Comparison of ENCODE assay signal across 23 cellular contexts in genomic region chr19:405138-405965, GRCh38. TPM values are rescaled to one million over a fixed set of nuclear protein-coding genes. Genes with fewer than 3 reads are reported as not detected.
DNase-seq lines count a peak whose midpoint lies in the region; ATAC-seq and TF ChIP-seq lines count a peak whose summit lies in the region.
"Had no signal": no experiment of that assay in that cellular context is flagged by ENCODE, and none has a peak within 500 bp of the region (broad histone marks: within the 10 kb centered on the region; RNA-seq: fewer than 3 reads in every experiment).

No MANE protein-coding gene starts in this region.

- peak; percentile 64 for DNase-seq in cardiac septum (ENCODE audit: low spot score)
- no peak for DNase-seq in right cardiac atrium
- DNase-seq in WERI-Rb-1, result peak; percentile 5
- DNase-seq in aorta, result peak; percentile 18 to 51
- no peak for DNase-seq in inferior parietal cortex (ENCODE audit: extremely low spot score)
- no peak for DNase-seq in HUDEP-2 (lab: John Stamatoyannopoulos, UW; ENCODE audit: unreplicated experiment in 76 of 76)
- DNase-seq: activated CD4-positive, alpha-beta T cell treated with anti-CD3 and anti-CD28 coated beads for 1 hour; activated T-cell treated with anti-CD3 and anti-CD28 coated beads for 4 hours; brain microvascular endothelial cell; DMS79 treated with DMSO at 0.1 percent for 48 hours; GM23248; midbrain; NCI-H1092; NCI-H2171; Right ventricle myocardium superior; stimulated activated CD4-positive, alpha-beta T cell treated with anti-CD3 and anti-CD28 coated beads, Interleukin-12 subunit alpha, Interleukin-12 subunit beta, amount 100 ng/mL, for 4 hours; T-helper 2 cell had no signal

- TF ChIP-seq CTCF in WERI-Rb-1 (IDR thresholded peaks at IDR 0.05; ENCODE audit: low read depth, low read length) (no peak), nephron (IDR thresholded peaks at IDR 0.05; ENCODE audit: unreplicated experiment in 3 of 3) (no peak)

- peaks cover 10% of the 10 kb centered on the region for H3K4me1 Mint-ChIP-seq in nephron

- ATAC-seq in right cardiac atrium (no peak), aorta (ENCODE audit: low FRiP score) (no peak), HG02981 (IDR thresholded peaks at IDR 0.05; ENCODE audit: unreplicated experiment) (no peak)
- ATAC-seq: K562, pancreas had no signal

- no peak overlapping the region for H3K4me3 ChIP-seq in right cardiac atrium (ENCODE audit: low read length)
- H3K4me3 ChIP-seq in WERI-Rb-1 (ENCODE audit: low read depth, low read length), result no peak overlapping the region
- H3K4me3 ChIP-seq in aorta (ENCODE audit: low read length in 2 of 2), result no peak overlapping the region
- H3K4me3 ChIP-seq: esophagus muscularis mucosa, GM23248, K562, pancreas had no signal

- H3K27me3 Mint-ChIP-seq in nephron (ENCODE audit: low read depth), result peaks cover 13% of the 10 kb centered on the region

- H3K27ac ChIP-seq in right cardiac atrium (ENCODE audit: low read length), result no peak overlapping the region
- H3K27ac ChIP-seq in WERI-Rb-1, result no peak overlapping the region
- no peak overlapping the region for H3K27ac ChIP-seq in aorta (ENCODE audit: low read depth in 1 of 2, low read length in 2 of 2)
- H3K27ac ChIP-seq: brain microvascular endothelial cell, esophagus muscularis mucosa, GM23248, pancreas had no signal

- no peaks in the 10 kb centered on the region for H3K9me3 Mint-ChIP-seq in nephron

- H3K9me3 ChIP-seq in right cardiac atrium (ENCODE audit: control insufficient read depth, low read length) (no peaks in the 10 kb centered on the region), WERI-Rb-1 (ENCODE audit: severe bottlenecking) (peaks cover 2% of the 10 kb centered on the region), aorta (ENCODE audit: control insufficient read depth, low read length) (no peaks in the 10 kb centered on the region)
- H3K9me3 ChIP-seq: esophagus muscularis mucosa, pancreas had no signal

- WGBS in right cardiac atrium, result 46% methylated on average over 29 of the region's 29 CpGs
- 38 to 51% methylated on average over 28 to 29 of the region's 29 CpGs for WGBS in aorta, 2 donors

- H3K27ac Mint-ChIP-seq in nephron, result peak overlapping the region in 2 of 3 experiments; percentile 69 to 71
- H3K27ac Mint-ChIP-seq: activated naive CD8-positive, alpha-beta T cell had no signal

- no peaks in the 10 kb centered on the region for H3K36me3 Mint-ChIP-seq in nephron (ENCODE audit: low read depth)
- H3K36me3 Mint-ChIP-seq: activated naive CD8-positive, alpha-beta T cell had no signal

- intact Hi-C loops in cardiac septum (cut with DNase I) (no loop called here), right cardiac atrium (cut with DNase I) (no loop called here), aorta (cut with DNase I) (no loop called here)

- H3K36me3 ChIP-seq in WERI-Rb-1, result no peaks in the 10 kb centered on the region; the same call in 1 of the 2 replicates
- no peaks in the 10 kb centered on the region for H3K36me3 ChIP-seq in aorta (ENCODE audit: control insufficient read depth in 1 of 2, insufficient read depth in 2 of 2, low read length in 1 of 2)
- H3K36me3 ChIP-seq: brain microvascular endothelial cell, esophagus muscularis mucosa, pancreas had no signal

- H3K4me3 Mint-ChIP-seq in nephron, result peak overlapping the region; percentile 39 to 52 (median 41)
- H3K4me3 Mint-ChIP-seq: activated naive CD8-positive, alpha-beta T cell had no signal

- H3K4me1 ChIP-seq in right cardiac atrium (ENCODE audit: control insufficient read depth, insufficient read depth, low read length) (no peaks in the 10 kb centered on the region), aorta (ENCODE audit: control insufficient read depth in 1 of 2, insufficient read depth in 2 of 2, low read length in 2 of 2) (no peaks in the 10 kb centered on the region)

- H3K27me3 ChIP-seq in right cardiac atrium (ENCODE audit: control insufficient read depth, insufficient read depth), result no peaks in the 10 kb centered on the region
- no peaks in the 10 kb centered on the region for H3K27me3 ChIP-seq in WERI-Rb-1 (ENCODE audit: insufficient read depth, low read depth, severe bottlenecking)
- no peaks in the 10 kb centered on the region for H3K27me3 ChIP-seq in aorta (ENCODE audit: control insufficient read depth in 1 of 2, insufficient read depth in 2 of 2, low read length in 1 of 2)
- H3K27me3 ChIP-seq: pancreas had no signal

RNA-seq across cellular contexts. Expression of gene C2CD4C, which starts 3.6 kb away (rescaled TPM):
- total RNA-seq in cardiac septum (2.7 TPM), right cardiac atrium (1 to 10 TPM in 1 of 4 donors, under 1 TPM in 3; 0.35 to 1.2 (median 0.63) TPM), aorta (1 to 10 TPM in 1 of 2 donors, under 1 TPM in 1; 0.88 to 1.1 TPM)
- polyA plus RNA-seq in right cardiac atrium (0.79 TPM), aorta (not detected)
- total RNA-seq: K562 had no signal

RNA-seq across cellular contexts. Expression of gene SHC2, which starts 55.5 kb away (rescaled TPM):
- total RNA-seq in cardiac septum, result 16.8 TPM
- total RNA-seq in right cardiac atrium, result 10 to 100 TPM; 14.3 to 20.0 (median 17.6) TPM
- 21.0 TPM for polyA plus RNA-seq in right cardiac atrium
- total RNA-seq in aorta, result 10 to 100 TPM in 1 of 2 donors, 1 to 10 TPM in 1; 9.7 to 31.4 TPM
- polyA plus RNA-seq in aorta, result 10 to 100 TPM in 1 of 2 donors, 1 to 10 TPM in 1; 7.3 to 10.9 TPM
- total RNA-seq: GM23248 had no signal
- polyA plus RNA-seq: GM23248 had no signal

Comparison
In these comparisons a context has a peak if more than half of its experiments do, and no peak if none do; other contexts are left out.
1. DNase-seq: peak in cardiac septum (single experiment), WERI-Rb-1 (single experiment) and aorta (2 of 2); none in right cardiac atrium (0 of 3), inferior parietal cortex (single experiment) and HUDEP-2 (0 of 76).